3 cellular contexts compared by ENCODE assay signal in genomic region chr1:176198413-176198812, GRCh38.
TF ChIP-seq lines count a peak whose summit lies in the region.

No MANE protein-coding gene starts in this region.

TF ChIP-seq in HepG2, 621 proteins besides CTCF, POLR2A, EP300 and RAD21 (continues in another document):
- TF ChIP-seq IRF2 (CRISPR knock-in tag; IDR thresholded peaks at IDR 0.05) = no peak
- TF ChIP-seq FOXO4 (CRISPR knock-in tag; conservative IDR thresholded peaks at IDR 0.05) = no peak
- 0 out of 2 replicates have a peak, but pooled peaks have one; percentile 11 for TF ChIP-seq ZBTB40 (IDR thresholded peaks at IDR 0.05)
- TF ChIP-seq ZBTB40 (CRISPR knock-in tag; IDR thresholded peaks at IDR 0.05) = no peak

TF ChIP-seq in K562, 482 proteins besides CTCF, POLR2A, EP300 and RAD21:
- TF ChIP-seq ZBTB40 (IDR thresholded peaks at IDR 0.05) (peak; percentile 70), ZBTB40 (CRISPR knock-in tag; IDR thresholded peaks at IDR 0.05) (no peak), JUN (IDR thresholded peaks at IDR 0.05; ENCODE audit: borderline replicate concordance, low read depth, low read length) (no peak), JUN (CRISPR knock-in tag; IDR thresholded peaks at IDR 0.05; ENCODE audit: borderline replicate concordance) (no peak)

TF ChIP-seq in WTC11, 78 proteins besides CTCF, POLR2A, EP300 and RAD21:
- no peak for TF ChIP-seq ZNF512 (CRISPR knock-in tag; IDR thresholded peaks at IDR 0.05; ENCODE audit: borderline replicate concordance)
- no peak for TF ChIP-seq HMGA2 (CRISPR knock-in tag; IDR thresholded peaks at IDR 0.05)
- TF ChIP-seq E2F4 (CRISPR knock-in tag; IDR thresholded peaks at IDR 0.05; ENCODE audit: borderline replicate concordance, low read depth) = no peak
- no peak for TF ChIP-seq NFYB (CRISPR knock-in tag; conservative IDR thresholded peaks at IDR 0.05; ENCODE audit: low read depth)
- no peak for TF ChIP-seq NR2C2 (CRISPR knock-in tag; IDR thresholded peaks at IDR 0.05)
- TF ChIP-seq ATF6 (CRISPR knock-in tag; IDR thresholded peaks at IDR 0.05) = no peak
- no peak for TF ChIP-seq GRHL2 (CRISPR knock-in tag; IDR thresholded peaks at IDR 0.05; ENCODE audit: insufficient replicate concordance, severe bottlenecking)
- no peak for TF ChIP-seq ZSCAN18 (CRISPR knock-in tag; IDR thresholded peaks at IDR 0.05)
- no peak for TF ChIP-seq CBFB (CRISPR knock-in tag; IDR thresholded peaks at IDR 0.05; ENCODE audit: low read depth)
- TF ChIP-seq FOXJ3 (CRISPR knock-in tag; IDR thresholded peaks at IDR 0.05; ENCODE audit: borderline replicate concordance) = no peak
- TF ChIP-seq USF2 (CRISPR knock-in tag; IDR thresholded peaks at IDR 0.05) = no peak
